In the genomic region with DNA sequence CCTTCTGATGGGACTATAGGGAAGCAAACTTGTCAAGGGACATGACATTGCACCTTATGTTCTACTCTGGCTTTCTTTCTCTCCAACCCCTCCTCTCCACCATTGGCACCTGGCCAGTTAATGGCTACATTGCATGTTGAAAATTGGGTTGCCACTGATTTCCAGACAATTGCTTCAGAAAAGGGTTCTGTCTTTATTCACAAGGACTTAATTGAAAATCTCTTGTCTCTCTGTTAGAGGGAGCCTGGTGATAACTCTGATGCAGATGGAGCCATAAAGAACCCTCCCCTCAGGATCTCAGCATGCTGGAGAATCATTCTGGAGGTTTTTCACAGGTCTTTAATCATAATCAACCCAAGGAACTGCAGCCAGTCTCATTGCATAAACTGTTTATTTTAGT, we compare ENCODE assay signal across 26 cellular contexts.
DNase-seq lines count a peak whose midpoint lies in the region; ATAC-seq and TF ChIP-seq lines count a peak whose summit lies in the region.
"Had no signal": no experiment of that assay in that cellular context is flagged by ENCODE, and none has a peak within 500 bp of the region (broad histone marks: within the 10 kb centered on the region; RNA-seq: fewer than 3 reads in every experiment).

No MANE protein-coding gene starts in this region.

- peak; percentile 44 for TF ChIP-seq RAD21 in SK-N-SH (IDR thresholded peaks at IDR 0.05; ENCODE audit: low read length)

- H3K27me3 ChIP-seq in SK-N-SH (ENCODE audit: insufficient read depth), result no peaks in the 10 kb centered on the region
- H3K27me3 ChIP-seq in neuron (ENCODE audit: insufficient read depth, low read length), result no peaks in the 10 kb centered on the region
- H3K27me3 ChIP-seq: Peyer's patch, spleen, tibial nerve had no signal

- H3K9me3 ChIP-seq in SK-N-SH (no peaks in the 10 kb centered on the region), neuron (ENCODE audit: low read length) (no peaks in the 10 kb centered on the region)
- H3K9me3 ChIP-seq: Peyer's patch, tibial nerve had no signal

- DNase-seq in NCI-H345 (lab: John Stamatoyannopoulos, UW), result peak; percentile 37
- DNase-seq in NCI-H345 treated with DMSO at 0.1 percent for 48 hours (lab: John Stamatoyannopoulos, UW; ENCODE audit: unreplicated experiment), result no peak
- DNase-seq in NCI-H128 (lab: John Stamatoyannopoulos, UW; ENCODE audit: unreplicated experiment), result peak; percentile 18
- DNase-seq in SK-N-SH, result peak; percentile 78
- DNase-seq in immature natural killer cell, result no peak
- DNase-seq in AML-193 (lab: John Stamatoyannopoulos, UW), result no peak
- DNase-seq: activated B cell treated with CpG ODN at 0.5 μM for 24 hours; activated CD4-positive, alpha-beta T cell treated with anti-CD3 and anti-CD28 coated beads, Interleukin-2, amount 50 U/mL, for 1 hour; activated naive CD4-positive, alpha-beta T cell treated with anti-CD3 and anti-CD28 coated beads, Interleukin-2, amount 50 U/mL, for 16 hours; amniotic stem cell; DND-41; effector CD4-positive, alpha-beta T cell; NCI-H1092 treated with DMSO at 0.1 percent for 48 hours; NCI-H226; Peyer's patch; SHP77 treated with DMSO at 0.1 percent for 48 hours; spleen; stimulated activated CD4-positive, alpha-beta T cell treated with anti-CD3 and anti-CD28 coated beads, Interleukin-2, amount 100 ng/mL, for 48 hours had no signal

- peaks cover 3 to 50% (median 5%) of the 10 kb centered on the region in 6 donors for H3K9me3 Mint-ChIP-seq in immature natural killer cell
- H3K9me3 Mint-ChIP-seq: activated B cell treated with CpG ODN at 0.5 μM for 24 hours, IgD-negative memory B cell, nephron had no signal

- ATAC-seq in HG03342 (IDR thresholded peaks at IDR 0.05; ENCODE audit: unreplicated experiment), result no peak
- ATAC-seq: right cardiac atrium had no signal

- H3K4me2 ChIP-seq in SK-N-SH, result no peak overlapping the region

- peaks cover 0 to 4% of the 10 kb centered on the region in 2 experiments; a peak in 2 of 4 replicates for H3K4me1 ChIP-seq in SK-N-SH (ENCODE audit: control insufficient read depth in 1 of 2, insufficient read depth in 2 of 2, low read depth in 1 of 2, low read length in 1 of 2)
- H3K4me1 ChIP-seq in neuron (ENCODE audit: insufficient read depth, low read length), result peaks cover 14% of the 10 kb centered on the region
- H3K4me1 ChIP-seq: parathyroid adenoma, Peyer's patch, spleen, tibial nerve had no signal

- CTCF ChIA-PET in SK-N-SH (lab: Yijun Ruan, JAX), result no interaction called here

- no peak overlapping the region for H3K4me3 Mint-ChIP-seq in immature natural killer cell
- H3K4me3 Mint-ChIP-seq: activated B cell treated with CpG ODN at 0.5 μM for 24 hours, IgD-negative memory B cell, nephron had no signal

- H3K9ac ChIP-seq in SK-N-SH, result no peak overlapping the region
- H3K9ac ChIP-seq: parathyroid adenoma had no signal

- no peak overlapping the region for H3K27ac Mint-ChIP-seq in immature natural killer cell
- H3K27ac Mint-ChIP-seq: activated B cell treated with CpG ODN at 0.5 μM for 24 hours, IgD-negative memory B cell, nephron had no signal

- POLR2A ChIA-PET in SK-N-SH (lab: Yijun Ruan, JAX), result no interaction called here

- no peaks in the 10 kb centered on the region for H4K20me1 ChIP-seq in SK-N-SH (ENCODE audit: insufficient read depth)

- no peak for TF ChIP-seq CTCF in SK-N-SH (IDR thresholded peaks at IDR 0.05)

- no peaks in the 10 kb centered on the region for H3K9me2 ChIP-seq in SK-N-SH

- H3K36me3 ChIP-seq in SK-N-SH (replicated peaks in 1 of 2; ENCODE audit: control insufficient read depth in 1 of 2, insufficient read depth in 2 of 2, low read length in 1 of 2) (no peaks in the 10 kb centered on the region), neuron (ENCODE audit: insufficient read depth, low read length) (no peaks in the 10 kb centered on the region)
- H3K36me3 ChIP-seq: Peyer's patch, spleen, tibial nerve had no signal

- H2AFZ ChIP-seq in SK-N-SH (ENCODE audit: low read depth) (no peak overlapping the region), neuron (ENCODE audit: low read depth, low read length) (peak overlapping the region; percentile 34)
- H2AFZ ChIP-seq: parathyroid adenoma had no signal

- H3K27me3 Mint-ChIP-seq in immature natural killer cell (ENCODE audit: low read depth in 3 of 3), result peaks cover 0 to 2% (median 0%) of the 10 kb centered on the region in 3 donors
- H3K27me3 Mint-ChIP-seq: activated B cell treated with CpG ODN at 0.5 μM for 24 hours, IgD-negative memory B cell had no signal

- no peaks in the 10 kb centered on the region for H3K79me2 ChIP-seq in SK-N-SH (ENCODE audit: insufficient read depth)
- H3K79me2 ChIP-seq: parathyroid adenoma had no signal

- no peaks in the 10 kb centered on the region for H3K4me1 Mint-ChIP-seq in immature natural killer cell
- H3K4me1 Mint-ChIP-seq: activated B cell treated with CpG ODN at 0.5 μM for 24 hours, IgD-negative memory B cell, nephron had no signal

- H3F3A ChIP-seq in SK-N-SH (replicated peaks; ENCODE audit: insufficient read depth), result no peaks in the 10 kb centered on the region

- TF ChIP-seq EP300 in SK-N-SH (IDR thresholded peaks at IDR 0.05; ENCODE audit: borderline replicate concordance in 1 of 2, low read depth in 1 of 2, low read length in 1 of 2), result peak in 1 of 2 experiments; percentile 98; a peak in 2 of 4 replicates

- H3K4me3 ChIP-seq in SK-N-SH (ENCODE audit: low read depth in 2 of 2, low read length in 1 of 2) (no peak overlapping the region), neuron (ENCODE audit: low read length) (no peak overlapping the region)
- H3K4me3 ChIP-seq: lung, Peyer's patch, spleen, tibial nerve had no signal

- peak overlapping the region in 1 of 2 experiments; percentile 81; a peak in 2 of 4 replicates for H3K27ac ChIP-seq in SK-N-SH (ENCODE audit: low read depth in 2 of 2, low read length in 1 of 2)
- H3K27ac ChIP-seq: parathyroid adenoma, Peyer's patch, spleen, tibial nerve had no signal

- no peaks in the 10 kb centered on the region for H3K36me3 Mint-ChIP-seq in immature natural killer cell
- H3K36me3 Mint-ChIP-seq: IgD-negative memory B cell had no signal

TF ChIP-seq in SK-N-SH, 30 proteins besides CTCF, POLR2A, EP300 and RAD21:
- TF ChIP-seq FOXM1 (IDR thresholded peaks at IDR 0.05; ENCODE audit: low read depth) (no peak), GATA2 (CRISPR knock-in tag; IDR thresholded peaks at IDR 0.05) (peak; percentile 79), FOXJ3 (CRISPR knock-in tag; IDR thresholded peaks at IDR 0.05) (peak; percentile 82), TCF12 (IDR thresholded peaks at IDR 0.05) (0 out of 2 replicates have a peak, but pooled peaks have one; percentile 34), NRF1 (IDR thresholded peaks at IDR 0.05; ENCODE audit: low read depth, low read length) (no peak), RCOR1 (IDR thresholded peaks at IDR 0.05; ENCODE audit: low read length) (peak; percentile 80), EZH2phosphoT487 (IDR thresholded peaks at IDR 0.05; ENCODE audit: borderline replicate concordance, low read depth) (no peak), MXI1 (IDR thresholded peaks at IDR 0.05; ENCODE audit: low read depth, low read length) (peak; percentile 51; the same call in 1 of the 2 replicates), RXRA (IDR thresholded peaks at IDR 0.05; ENCODE audit: borderline replicate concordance, low read depth) (no peak), CHD2 (IDR thresholded peaks at IDR 0.05; ENCODE audit: low read length, partially characterized antibody) (peak; percentile 78)

Comparison
In these comparisons a context has a peak if more than half of its experiments do, and no peak if none do; other contexts are left out.
1. DNase-seq: peak in NCI-H345 (single experiment), NCI-H128 (single experiment) and SK-N-SH (single experiment); none in NCI-H345 treated with DMSO at 0.1 percent for 48 hours (single experiment), immature natural killer cell (0 of 3) and AML-193 (0 of 2).